ENCODE assay signal across 10 cellular contexts in genomic region chr5:157473383-157474370, GRCh38. TPM values are rescaled to one million over a fixed set of nuclear protein-coding genes. Genes with fewer than 3 reads are reported as not detected.
DNase-seq lines count a peak whose midpoint lies in the region; ATAC-seq, FAIRE-seq and TF ChIP-seq lines count a peak whose summit lies in the region.
"Had no signal": no experiment of that assay in that cellular context is flagged by ENCODE, and none has a peak within 500 bp of the region (broad histone marks: within the 10 kb centered on the region; RNA-seq: fewer than 3 reads in every experiment).

No MANE protein-coding gene starts in this region.

- H3K4me1 ChIP-seq in endothelial cell of umbilical vein (ENCODE audit: control insufficient read depth, extremely low read depth, insufficient read depth, low read length) (peaks cover 6% of the 10 kb centered on the region), psoas muscle (peaks cover 10% of the 10 kb centered on the region), colonic mucosa (no peaks in the 10 kb centered on the region)

- peak overlapping the region; percentile 16 for H2AFZ ChIP-seq in endothelial cell of umbilical vein (ENCODE audit: low read depth, low read length)

- intact Hi-C loops in endothelial cell of umbilical vein (cut with micrococcal nuclease), result no loop called here
- intact Hi-C loops in psoas muscle (cut with DNase I), result no loop called here
- intact Hi-C loops in colonic mucosa (cut with DNase I), result loop anchor here (5.0 to 10.0 kb wide), 2 partner anchors 146 to 229 kb away; no protein-coding TSS in a partner anchor

- BruUV-seq in endothelial cell of umbilical vein (replicated peaks; lab: Mats Ljungman, UMichigan), result no TSS peak

- H3K4me3 ChIP-seq in endothelial cell of umbilical vein (replicated peaks in 1 of 3; ENCODE audit: insufficient read depth in 1 of 3, low read depth in 1 of 3, low read length in 3 of 3) (no peak overlapping the region), psoas muscle (no peak overlapping the region), colonic mucosa (no peak overlapping the region)

- peak in 3 of 4 donors; percentile 25 to 52 (median 30) for ATAC-seq in psoas muscle
- ATAC-seq in GM18873 (IDR thresholded peaks at IDR 0.05; ENCODE audit: low FRiP score, unreplicated experiment), result no peak
- no peak for ATAC-seq in HG03521 (IDR thresholded peaks at IDR 0.05; ENCODE audit: unreplicated experiment)

- CTCF ChIA-PET in endothelial cell of umbilical vein (lab: Charles Lee), result interaction anchor here (0.9 to 5.6 kb wide), 13 partner anchors 12 to 270 kb away, joined by 3 to 110 read pairs (median 5); partner anchors contain the start of gene LSM11

- no peak for TF ChIP-seq POLR2A in endothelial cell of umbilical vein (IDR thresholded peaks at IDR 0.05; ENCODE audit: low read depth, low read length)

- no peak overlapping the region for H3K4me2 ChIP-seq in endothelial cell of umbilical vein (ENCODE audit: insufficient read depth, low read length)

- no peaks in the 10 kb centered on the region for H3K9me3 ChIP-seq in endothelial cell of umbilical vein (replicated peaks; ENCODE audit: control insufficient read depth, insufficient read depth, low read length)
- H3K9me3 ChIP-seq in psoas muscle, result no peaks in the 10 kb centered on the region
- no peaks in the 10 kb centered on the region for H3K9me3 ChIP-seq in colonic mucosa

- dilution Hi-C loops in endothelial cell of umbilical vein (cut with MboI; ENCODE audit: extremely low pct_ligation_motif_present, low sequenced_read_pairs), result no loop called here

- POLR2A ChIA-PET in endothelial cell of umbilical vein (lab: Charles Lee), result no interaction called here

- no peak overlapping the region for H3K9ac ChIP-seq in endothelial cell of umbilical vein (replicated peaks; ENCODE audit: extremely low read depth, insufficient read depth, low read length)
- no peak overlapping the region for H3K9ac ChIP-seq in colonic mucosa (ENCODE audit: low read depth in 2 of 2, low read length in 2 of 2)

- FAIRE-seq in endothelial cell of umbilical vein (lab: Jason Lieb, UNC), result peak; percentile 66

- H3K27ac ChIP-seq in endothelial cell of umbilical vein (ENCODE audit: insufficient read depth, low read depth, low read length), result no peak overlapping the region
- no peak overlapping the region for H3K27ac ChIP-seq in psoas muscle
- no peak overlapping the region for H3K27ac ChIP-seq in colonic mucosa

- H3K27me3 ChIP-seq in endothelial cell of umbilical vein (ENCODE audit: control insufficient read depth in 2 of 2, insufficient read depth in 2 of 2, low read length in 2 of 2), result no peaks in the 10 kb centered on the region
- H3K27me3 ChIP-seq in psoas muscle (ENCODE audit: insufficient read depth in 3 of 3, low read length in 2 of 3), result peaks cover 0 to 2% (median 0%) of the 10 kb centered on the region in 3 donors
- no peaks in the 10 kb centered on the region for H3K27me3 ChIP-seq in colonic mucosa

- H3K36me3 ChIP-seq in endothelial cell of umbilical vein (ENCODE audit: control insufficient read depth in 2 of 2, extremely low read depth in 1 of 2, insufficient read depth in 2 of 2, low read length in 2 of 2) (no peaks in the 10 kb centered on the region), psoas muscle (ENCODE audit: insufficient read depth in 1 of 2, low read depth in 1 of 2) (no peaks in the 10 kb centered on the region), colonic mucosa (no peaks in the 10 kb centered on the region)

- 23 to 44% (median 28%) methylated on average over 7 of the region's 7 CpGs for WGBS in psoas muscle, 3 donors

- H4K20me1 ChIP-seq in endothelial cell of umbilical vein (replicated peaks; ENCODE audit: control insufficient read depth, extremely low read depth, insufficient read depth, low read length), result no peaks in the 10 kb centered on the region

- TF ChIP-seq CTCF in endothelial cell of umbilical vein (IDR thresholded peaks at IDR 0.05; ENCODE audit: extremely low read depth in 1 of 2, insufficient read depth in 1 of 2, low read depth in 1 of 2, low read length in 2 of 2) (no peak), psoas muscle (IDR thresholded peaks at IDR 0.05) (no peak), colonic mucosa (IDR thresholded peaks at IDR 0.05) (no peak)

- H3K79me2 ChIP-seq in endothelial cell of umbilical vein (ENCODE audit: control insufficient read depth, insufficient read depth, low read length), result no peaks in the 10 kb centered on the region

- peak; percentile 75 for DNase-seq in ELR (ENCODE audit: low read depth)
- peak; percentile 59 for DNase-seq in NCI-H69 (lab: John Stamatoyannopoulos, UW)
- DNase-seq in endothelial cell of umbilical vein (ENCODE audit: low read depth, low spot score), result no peak
- DNase-seq in psoas muscle, result no peak
- DNase-seq in colonic mucosa, result no peak
- DNase-seq in NCI-H2029 (lab: John Stamatoyannopoulos, UW), result no peak
- DNase-seq: activated T-cell treated with anti-CD3 and anti-CD28 coated beads, Interleukin-2, amount 50 U/mL, for 48 hours; NCI-H345 had no signal

- H3K9me1 ChIP-seq in endothelial cell of umbilical vein (replicated peaks; ENCODE audit: control insufficient read depth, extremely low read depth, insufficient read depth, low read length), result no peaks in the 10 kb centered on the region

TF ChIP-seq in endothelial cell of umbilical vein, 7 proteins besides CTCF, POLR2A, EP300 and RAD21:
- TF ChIP-seq FOS (IDR thresholded peaks at IDR 0.05; ENCODE audit: borderline replicate concordance, insufficient read depth, low read length) (no peak), MYC (IDR thresholded peaks at IDR 0.05; ENCODE audit: low read depth, low read length) (no peak), POLR2AphosphoS5 (IDR thresholded peaks at IDR 0.05; ENCODE audit: insufficient read depth, low read depth, low read length) (no peak), JUN (IDR thresholded peaks at IDR 0.05; ENCODE audit: borderline replicate concordance, insufficient read depth, insufficient read length, low read depth) (no peak), GATA2 (IDR thresholded peaks at IDR 0.05; ENCODE audit: insufficient read depth, insufficient read length, low read depth, low read length) (no peak), EZH2 (IDR thresholded peaks at IDR 0.05; ENCODE audit: borderline replicate concordance, low read depth, low read length, severe bottlenecking) (no peak)
- TF ChIP-seq, protein P1, sequence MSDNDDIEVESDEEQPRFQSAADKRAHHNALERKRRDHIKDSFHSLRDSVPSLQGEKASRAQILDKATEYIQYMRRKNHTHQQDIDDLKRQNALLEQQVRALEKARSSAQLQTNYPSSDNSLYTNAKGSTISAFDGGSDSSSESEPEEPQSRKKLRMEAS (IDR thresholded peaks at IDR 0.05; ENCODE audit: insufficient read depth, insufficient read length), result no peak

RNA-seq across cellular contexts. Expression of gene NIPAL4, which starts 13.7 kb away (rescaled TPM):
- total RNA-seq in endothelial cell of umbilical vein (not detected in 2 replicates), psoas muscle (under 1 TPM; 0.34 to 0.50 (median 0.38) TPM), colonic mucosa (1 to 10 TPM in 1 of 2 donors, not detected in 1; 1.4 TPM)
- polyA plus RNA-seq in endothelial cell of umbilical vein (0.10 TPM in 1 of 2 replicates, not detected in the other), psoas muscle (under 1 TPM; 0.03 to 0.18 (median 0.13) TPM)
- 0.01 and 0.06 TPM in 2 replicates for polyA plus RNA-seq in endothelial cell of umbilical vein (2011; cell fraction: cytosol; rRNA removed)
- polyA plus RNA-seq in endothelial cell of umbilical vein (2011; cell fraction: nucleus; rRNA removed), result 0.06 TPM in 1 of 2 replicates, not detected in the other
- 0.04 and 0.05 TPM in 2 replicates for polyA plus RNA-seq in endothelial cell of umbilical vein (2012)
- polyA minus RNA-seq in endothelial cell of umbilical vein, result not detected in 2 replicates
- not detected for polyA minus RNA-seq in endothelial cell of umbilical vein (2011; cell fraction: cytosol; rRNA and poly(A)+ RNA removed)
- polyA minus RNA-seq in endothelial cell of umbilical vein (2011; cell fraction: nucleus; rRNA and poly(A)+ RNA removed), result not detected in 2 replicates

Comparison
In these comparisons a context has a peak if more than half of its experiments do, and no peak if none do; other contexts are left out.
1. DNase-seq: peak in ELR (single experiment) and NCI-H69 (single experiment); none in endothelial cell of umbilical vein (single experiment), psoas muscle (0 of 2), colonic mucosa (single experiment) and NCI-H2029 (single experiment).
2. ATAC-seq: peak in psoas muscle (3 of 4); none in GM18873 (single experiment) and HG03521 (single experiment).